ENCODE assay signal across 1 cellular context in genomic region chr2:85594715-85595377, GRCh38.
TF ChIP-seq lines count a peak whose summit lies in the region.

No MANE protein-coding gene starts in this region.

TF ChIP-seq in HepG2, 621 proteins besides CTCF, POLR2A, EP300 and RAD21 (continued from another document):
- TF ChIP-seq ZNF407 (CRISPR knock-in tag; IDR thresholded peaks at IDR 0.05; ENCODE audit: not compliant biosample characterization) (peak; percentile 50), ZMAT3 (CRISPR knock-in tag; conservative IDR thresholded peaks at IDR 0.05) (0 out of 2 replicates have a peak, but pooled peaks have one; percentile 39), ZNF572 (CRISPR knock-in tag; IDR thresholded peaks at IDR 0.05) (peak; percentile 57; the same call in 1 of the 2 replicates), ZFP82 (CRISPR knock-in tag; IDR thresholded peaks at IDR 0.05; ENCODE audit: borderline replicate concordance) (0 out of 2 replicates have a peak, but pooled peaks have one; percentile 16), KDM5B (CRISPR knock-in tag; IDR thresholded peaks at IDR 0.05; ENCODE audit: borderline replicate concordance) (0 out of 2 replicates have a peak, but pooled peaks have one; percentile 81), ZNF546 (CRISPR knock-in tag; conservative IDR thresholded peaks at IDR 0.05) (peak; percentile 66; the same call in 1 of the 2 replicates), SNAI1 (CRISPR knock-in tag; IDR thresholded peaks at IDR 0.05; ENCODE audit: borderline replicate concordance) (peak; percentile 90; the same call in 1 of the 2 replicates), ATF7-NPFF (CRISPR knock-in tag; IDR thresholded peaks at IDR 0.05; ENCODE audit: low read depth) (peak; percentile 56; the same call in 1 of the 2 replicates), RORA (CRISPR knock-in tag; IDR thresholded peaks at IDR 0.05) (peak; percentile 47; the same call in 1 of the 2 replicates), XBP1 (CRISPR knock-in tag; IDR thresholded peaks at IDR 0.05) (no peak), RBFOX2 (IDR thresholded peaks at IDR 0.05; ENCODE audit: low read depth, low read length) (peak; percentile 25; the same call in 1 of the 2 replicates), ARNT2 (CRISPR knock-in tag; IDR thresholded peaks at IDR 0.05; ENCODE audit: low read depth) (peak; percentile 57; the same call in 1 of the 2 replicates), HNRNPLL (IDR thresholded peaks at IDR 0.05; ENCODE audit: low read depth, low read length, poor library complexity, severe bottlenecking) (peak; percentile 37), TCF12 (IDR thresholded peaks at IDR 0.05) (no peak), TCF12 (CRISPR knock-in tag; IDR thresholded peaks at IDR 0.05) (0 out of 2 replicates have a peak, but pooled peaks have one; percentile 48), CHD2 (IDR thresholded peaks at IDR 0.05; ENCODE audit: low read depth, low read length) (no peak), ZNF33A (CRISPR knock-in tag; IDR thresholded peaks at IDR 0.05; ENCODE audit: borderline replicate concordance) (0 out of 2 replicates have a peak, but pooled peaks have one; percentile 35), ATF3 (CRISPR knock-in tag; IDR thresholded peaks at IDR 0.05) (0 out of 2 replicates have a peak, but pooled peaks have one; percentile 17), KLF16 (CRISPR knock-in tag; IDR thresholded peaks at IDR 0.05) (no peak), ZNF432 (CRISPR knock-in tag; IDR thresholded peaks at IDR 0.05; ENCODE audit: borderline replicate concordance) (no peak), ZNF296 (CRISPR knock-in tag; conservative IDR thresholded peaks at IDR 0.05) (peak; percentile 95), ZNF44 (CRISPR knock-in tag; IDR thresholded peaks at IDR 0.05) (0 out of 2 replicates have a peak, but pooled peaks have one; percentile 1), ETV5 (CRISPR knock-in tag; IDR thresholded peaks at IDR 0.05; ENCODE audit: borderline replicate concordance) (peak; percentile 64; the same call in 1 of the 2 replicates), DMAP1 (CRISPR knock-in tag; IDR thresholded peaks at IDR 0.05) (peak; percentile 40; the same call in 1 of the 2 replicates), ZNF468 (CRISPR knock-in tag; IDR thresholded peaks at IDR 0.05) (0 out of 2 replicates have a peak, but pooled peaks have one; percentile 61), HNRNPL (IDR thresholded peaks at IDR 0.05; ENCODE audit: low read depth, low read length) (0 out of 2 replicates have a peak, but pooled peaks have one; percentile 9), PPARG (CRISPR knock-in tag; conservative IDR thresholded peaks at IDR 0.05) (0 out of 2 replicates have a peak, but pooled peaks have one; percentile 22), JDP2 (CRISPR knock-in tag; IDR thresholded peaks at IDR 0.05; ENCODE audit: borderline replicate concordance) (no peak), DZIP1 (CRISPR knock-in tag; IDR thresholded peaks at IDR 0.05) (no peak), SMAD9 (CRISPR knock-in tag; IDR thresholded peaks at IDR 0.05) (0 out of 2 replicates have a peak, but pooled peaks have one; percentile 37), POLR2AphosphoS5 (IDR thresholded peaks at IDR 0.05; ENCODE audit: low read depth, low read length) (0 out of 2 replicates have a peak, but pooled peaks have one; percentile 13), JUN (CRISPR knock-in tag; IDR thresholded peaks at IDR 0.05) (0 out of 2 replicates have a peak, but pooled peaks have one; percentile 16), ZNF317 (CRISPR knock-in tag; IDR thresholded peaks at IDR 0.05) (0 out of 2 replicates have a peak, but pooled peaks have one; percentile 6), ZNF530 (CRISPR knock-in tag; IDR thresholded peaks at IDR 0.05; ENCODE audit: low read depth) (0 out of 2 replicates have a peak, but pooled peaks have one; percentile 64)
- TF ChIP-seq, protein P1, sequence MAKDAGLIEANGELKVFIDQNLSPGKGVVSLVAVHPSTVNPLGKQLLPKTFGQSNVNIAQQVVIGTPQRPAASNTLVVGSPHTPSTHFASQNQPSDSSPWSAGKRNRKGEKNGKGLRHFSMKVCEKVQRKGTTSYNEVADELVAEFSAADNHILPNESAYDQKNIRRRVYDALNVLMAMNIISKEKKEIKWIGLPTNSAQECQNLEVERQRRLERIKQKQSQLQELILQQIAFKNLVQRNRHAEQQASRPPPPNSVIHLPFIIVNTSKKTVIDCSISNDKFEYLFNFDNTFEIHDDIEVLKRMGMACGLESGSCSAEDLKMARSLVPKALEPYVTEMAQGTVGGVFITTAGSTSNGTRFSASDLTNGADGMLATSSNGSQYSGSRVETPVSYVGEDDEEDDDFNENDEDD (CRISPR knock-in tag; IDR thresholded peaks at IDR 0.05; ENCODE audit: borderline replicate concordance), result no peak
- TF ChIP-seq, protein P2, sequence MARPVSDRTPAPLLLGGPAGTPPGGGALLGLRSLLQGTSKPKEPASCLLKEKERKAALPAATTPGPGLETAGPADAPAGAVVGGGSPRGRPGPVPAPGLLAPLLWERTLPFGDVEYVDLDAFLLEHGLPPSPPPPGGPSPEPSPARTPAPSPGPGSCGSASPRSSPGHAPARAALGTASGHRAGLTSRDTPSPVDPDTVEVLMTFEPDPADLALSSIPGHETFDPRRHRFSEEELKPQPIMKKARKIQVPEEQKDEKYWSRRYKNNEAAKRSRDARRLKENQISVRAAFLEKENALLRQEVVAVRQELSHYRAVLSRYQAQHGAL (CRISPR knock-in tag; IDR thresholded peaks at IDR 0.05; ENCODE audit: not compliant biosample characterization), result no peak
